13 cellular contexts compared by ENCODE assay signal in genomic region chr5:180332051-180332517, GRCh38. TPM values are rescaled to one million over a fixed set of nuclear protein-coding genes. Genes with fewer than 3 reads are reported as not detected.
A peak's percentile ranks its signal among the peaks of the same experiment; 100 is the strongest.
DNase-seq lines count a peak whose midpoint lies in the region; TF ChIP-seq lines count a peak whose summit lies in the region.
"Had no signal": no experiment of that assay in that cellular context is flagged by ENCODE, and none has a peak within 500 bp of the region (broad histone marks: within the 10 kb centered on the region; RNA-seq: fewer than 3 reads in every experiment).

No MANE protein-coding gene starts in this region.

- H3K4me1 Mint-ChIP-seq in progenitor cell of endocrine pancreas (ENCODE audit: low read depth) = no peaks in the 10 kb centered on the region
- H3K4me1 Mint-ChIP-seq in activated naive CD8-positive, alpha-beta T cell treated with anti-CD3 and anti-CD28 coated beads for 36 hours = no peaks in the 10 kb centered on the region
- peaks cover 5% of the 10 kb centered on the region for H3K4me1 Mint-ChIP-seq in glutamatergic neuron (ENCODE audit: low read depth, unreplicated experiment)

- H3K27ac Mint-ChIP-seq in progenitor cell of endocrine pancreas = no peak overlapping the region
- H3K27ac Mint-ChIP-seq in activated naive CD8-positive, alpha-beta T cell treated with anti-CD3 and anti-CD28 coated beads for 36 hours = no peak overlapping the region
- no peak overlapping the region for H3K27ac Mint-ChIP-seq in glutamatergic neuron (ENCODE audit: unreplicated experiment)

- H3K4me3 Mint-ChIP-seq in progenitor cell of endocrine pancreas (ENCODE audit: low read depth) (no peak overlapping the region), glutamatergic neuron (ENCODE audit: unreplicated experiment) (no peak overlapping the region)
- H3K4me3 Mint-ChIP-seq in activated naive CD8-positive, alpha-beta T cell treated with anti-CD3 and anti-CD28 coated beads for 36 hours = no peak overlapping the region

- H3K27me3 Mint-ChIP-seq in progenitor cell of endocrine pancreas (peaks cover 15% of the 10 kb centered on the region), glutamatergic neuron (ENCODE audit: unreplicated experiment) (peaks cover 3% of the 10 kb centered on the region)
- peaks cover 29% of the 10 kb centered on the region for H3K27me3 Mint-ChIP-seq in activated naive CD8-positive, alpha-beta T cell treated with anti-CD3 and anti-CD28 coated beads for 36 hours

- H3K9me3 Mint-ChIP-seq in progenitor cell of endocrine pancreas (ENCODE audit: low read depth) = peaks cover 4% of the 10 kb centered on the region
- H3K9me3 Mint-ChIP-seq in activated naive CD8-positive, alpha-beta T cell treated with anti-CD3 and anti-CD28 coated beads for 36 hours = no peaks in the 10 kb centered on the region
- no peaks in the 10 kb centered on the region for H3K9me3 Mint-ChIP-seq in glutamatergic neuron (ENCODE audit: unreplicated experiment)

- TF ChIP-seq CTCF in fibroblast of the aortic adventitia (IDR thresholded peaks at IDR 0.05; ENCODE audit: insufficient read depth, low read length) = peak; percentile 50
- TF ChIP-seq CTCF in progenitor cell of endocrine pancreas (IDR thresholded peaks at IDR 0.05; ENCODE audit: unreplicated experiment) = peak; percentile 17
- no peak for TF ChIP-seq CTCF in glutamatergic neuron (IDR thresholded peaks at IDR 0.05; ENCODE audit: partially characterized antibody, unreplicated experiment)

- H3K36me3 Mint-ChIP-seq in progenitor cell of endocrine pancreas (ENCODE audit: insufficient read depth) (peaks cover 5% of the 10 kb centered on the region), glutamatergic neuron (ENCODE audit: unreplicated experiment) (no peaks in the 10 kb centered on the region)
- no peaks in the 10 kb centered on the region for H3K36me3 Mint-ChIP-seq in activated naive CD8-positive, alpha-beta T cell treated with anti-CD3 and anti-CD28 coated beads for 36 hours

- no peak overlapping the region for H3K4me3 ChIP-seq in fibroblast of the aortic adventitia (ENCODE audit: low read depth, low read length)
- H3K4me3 ChIP-seq: adrenal gland had no signal

- peak; percentile 22 for DNase-seq in COR-L47 (lab: John Stamatoyannopoulos, UW)
- peak; percentile 53 for DNase-seq in NCI-H69 (lab: John Stamatoyannopoulos, UW)
- DNase-seq in fibroblast of the aortic adventitia (ENCODE audit: low read depth) = peak; percentile 71
- no peak for DNase-seq in progenitor cell of endocrine pancreas (ENCODE audit: low spot score, unreplicated experiment)
- DNase-seq in activated naive CD8-positive, alpha-beta T cell treated with anti-CD3 and anti-CD28 coated beads for 36 hours = no peak
- DNase-seq in stimulated activated CD4-positive, alpha-beta T cell treated with anti-CD3 and anti-CD28 coated beads, Interleukin-2, amount 100 ng/mL, for 48 hours = no peak
- no peak for DNase-seq in KG1 (lab: John Stamatoyannopoulos, UW)
- no peak for DNase-seq in glutamatergic neuron
- DNase-seq: activated CD4-positive, alpha-beta T cell treated with anti-CD3 and anti-CD28 coated beads, Interleukin-2, amount 50 U/mL, for 4 hours; adrenal gland; NCI-H1417 treated with DMSO at 0.1 percent for 48 hours; SHP77 treated with DMSO at 0.1 percent for 48 hours; substantia nigra had no signal

RNA-seq across cellular contexts. Expression of gene GFPT2, which starts 21.1 kb away (rescaled TPM):
- total RNA-seq in fibroblast of the aortic adventitia (ENCODE audit: low replicate concordance) (54.4 and 69.8 TPM in 2 replicates), progenitor cell of endocrine pancreas (1.7 and 2.7 TPM in 2 replicates), glutamatergic neuron (ENCODE audit: unreplicated experiment) (11.6 TPM)
- total RNA-seq in activated naive CD8-positive, alpha-beta T cell treated with anti-CD3 and anti-CD28 coated beads for 36 hours = under 1 TPM; 0.10 to 0.18 TPM

RNA-seq across cellular contexts. Expression of gene MAPK9, which starts 40.2 kb away (rescaled TPM):
- 19.1 and 33.4 TPM in 2 replicates for total RNA-seq in fibroblast of the aortic adventitia (ENCODE audit: low replicate concordance)
- 47.6 and 51.2 TPM in 2 replicates for total RNA-seq in progenitor cell of endocrine pancreas
- total RNA-seq in activated naive CD8-positive, alpha-beta T cell treated with anti-CD3 and anti-CD28 coated beads for 36 hours = 10 to 100 TPM; 39.5 to 39.7 TPM
- total RNA-seq in glutamatergic neuron (ENCODE audit: unreplicated experiment) = 47.4 TPM

Comparison
In these comparisons a context has a peak if more than half of its experiments do, and no peak if none do; other contexts are left out.
1. DNase-seq: peak in COR-L47 (single experiment), NCI-H69 (single experiment) and fibroblast of the aortic adventitia (single experiment); none in progenitor cell of endocrine pancreas (single experiment), activated naive CD8-positive, alpha-beta T cell treated with anti-CD3 and anti-CD28 coated beads for 36 hours (single experiment), stimulated activated CD4-positive, alpha-beta T cell treated with anti-CD3 and anti-CD28 coated beads, Interleukin-2, amount 100 ng/mL, for 48 hours (0 of 2), KG1 (single experiment) and glutamatergic neuron (single experiment).